Comparison of ENCODE assay signal across 31 cellular contexts in the genomic region with DNA sequence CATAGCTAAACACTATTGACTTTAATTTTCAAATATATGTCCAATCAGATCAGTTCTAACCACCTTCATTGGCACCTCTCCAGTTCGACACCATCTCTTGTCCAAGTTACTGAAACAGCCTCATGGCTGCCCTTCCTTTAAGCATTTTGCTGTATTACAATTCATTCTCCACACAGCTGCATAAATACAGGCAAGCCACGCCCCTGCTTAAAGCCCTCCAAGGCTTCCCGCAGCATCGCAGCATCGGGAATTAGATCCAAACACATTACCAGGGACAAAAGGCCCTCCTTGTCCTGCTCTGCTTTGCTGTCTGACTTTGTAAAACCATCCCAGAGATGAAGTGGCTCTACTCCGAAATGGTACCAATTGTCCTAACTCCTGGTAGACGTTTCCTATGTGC.
DNase-seq lines count a peak whose midpoint lies in the region; ATAC-seq lines count a peak whose summit lies in the region.
"Had no signal": no experiment of that assay in that cellular context is flagged by ENCODE, and none has a peak within 500 bp of the region (broad histone marks: within the 10 kb centered on the region; RNA-seq: fewer than 3 reads in every experiment).

No MANE protein-coding gene starts in this region.

- no peaks in the 10 kb centered on the region for H3K9me3 ChIP-seq in SJCRH30 (replicated peaks)
- H3K9me3 ChIP-seq in MG63: no peaks in the 10 kb centered on the region
- H3K9me3 ChIP-seq: esophagus squamous epithelium, ovary, upper lobe of right lung had no signal

- peak; percentile 45 for DNase-seq in NCI-H510A (lab: John Stamatoyannopoulos, UW)
- DNase-seq in SJCRH30: peak; percentile 79 to 85
- peak; percentile 36 for DNase-seq in fibroblast of peridontal ligament (ENCODE audit: extremely low read depth)
- no peak for DNase-seq in sciatic nerve (ENCODE audit: low spot score)
- DNase-seq in MG63: no peak
- no peak for DNase-seq in stimulated activated CD4-positive, alpha-beta T cell treated with anti-CD3 and anti-CD28 coated beads, Interleukin-4, amount 100 ng/mL, for 4 hours
- DNase-seq in NK-92 (lab: John Stamatoyannopoulos, UW; ENCODE audit: unreplicated experiment): no peak
- DNase-seq: activated CD4-positive, alpha-beta T cell treated with anti-CD3 and anti-CD28 coated beads for 48 hours; activated effector memory CD4-positive, alpha-beta T cell treated with Interleukin-2 at 50 U/mL for 16 hours; C1 segment of cervical spinal cord; cortex of kidney; DMS153; esophagus squamous epithelium; KG1; MM.1S; natural killer cell; NCI-H1417; NCI-H2081 treated with DMSO at 0.1 percent for 48 hours; NCI-H446 treated with DMSO at 0.1 percent for 48 hours; ovary; retina; SHP77 treated with DMSO at 0.1 percent for 48 hours; small intestine; stimulated activated naive CD4-positive, alpha-beta T cell treated with Interleukin-2 at 50 U/mL for 16 hours; T1000; upper lobe of right lung had no signal

- H3K27me3 ChIP-seq in SJCRH30: no peaks in the 10 kb centered on the region
- H3K27me3 ChIP-seq in MG63: no peaks in the 10 kb centered on the region
- H3K27me3 ChIP-seq: cardiac muscle cell, esophagus squamous epithelium, ovary, upper lobe of right lung had no signal

- ATAC-seq in sciatic nerve: peak; percentile 75
- ATAC-seq: activated naive CD4-positive, alpha-beta T cell treated with anti-CD3 and anti-CD28 coated beads, Interleukin-2, amount 50 U/mL, for 72 hours; natural killer cell; Panc1; upper lobe of right lung had no signal

- intact Hi-C loops in sciatic nerve (cut with DNase I): no loop called here

- H3K4me3 ChIP-seq in SJCRH30: no peak overlapping the region
- no peak overlapping the region for H3K4me3 ChIP-seq in MG63
- H3K4me3 ChIP-seq: cardiac muscle cell, esophagus squamous epithelium, lung, ovary, upper lobe of right lung had no signal

- no peak overlapping the region for H3K27ac ChIP-seq in SJCRH30
- H3K27ac ChIP-seq: cardiac muscle cell, esophagus squamous epithelium, ovary, upper lobe of right lung, VCaP had no signal

- H3K36me3 ChIP-seq in SJCRH30: no peaks in the 10 kb centered on the region
- no peaks in the 10 kb centered on the region for H3K36me3 ChIP-seq in MG63
- H3K36me3 ChIP-seq: cardiac muscle cell, esophagus squamous epithelium, ovary, upper lobe of right lung had no signal

- H3K4me1 ChIP-seq in SJCRH30: peaks cover 20% of the 10 kb centered on the region
- H3K4me1 ChIP-seq: esophagus squamous epithelium, upper lobe of right lung had no signal

Comparison
In these comparisons a context has a peak if more than half of its experiments do, and no peak if none do; other contexts are left out.
1. DNase-seq: peak in NCI-H510A (single experiment), SJCRH30 (2 of 2) and fibroblast of peridontal ligament (single experiment); none in sciatic nerve (single experiment), MG63 (single experiment), stimulated activated CD4-positive, alpha-beta T cell treated with anti-CD3 and anti-CD28 coated beads, Interleukin-4, amount 100 ng/mL, for 4 hours (0 of 2) and NK-92 (single experiment).